Comparison of ENCODE assay signal across 1 cellular context in genomic region chr2:186853871-186854435, GRCh38.
TF ChIP-seq lines count a peak whose summit lies in the region.

No MANE protein-coding gene starts in this region.

TF ChIP-seq in HepG2, 621 proteins besides CTCF, POLR2A, EP300 and RAD21 (continued from another document):
- TF ChIP-seq ZBTB40 (IDR thresholded peaks at IDR 0.05) (no peak), ZBTB40 (CRISPR knock-in tag; IDR thresholded peaks at IDR 0.05) (no peak), ELF3 (CRISPR knock-in tag; IDR thresholded peaks at IDR 0.05) (no peak)
